10 cellular contexts compared by ENCODE assay signal in genomic region chr2:179272406-179273192, GRCh38. TPM values are rescaled to one million over a fixed set of nuclear protein-coding genes. Genes with fewer than 3 reads are reported as not detected.
DNase-seq lines count a peak whose midpoint lies in the region; ATAC-seq, FAIRE-seq and TF ChIP-seq lines count a peak whose summit lies in the region.
"Had no signal": no experiment of that assay in that cellular context is flagged by ENCODE, and none has a peak within 500 bp of the region (broad histone marks: within the 10 kb centered on the region; RNA-seq: fewer than 3 reads in every experiment).

No MANE protein-coding gene starts in this region.

- H2AFZ ChIP-seq in endothelial cell of umbilical vein (ENCODE audit: low read depth, low read length) = peak overlapping the region; percentile 87

- no peak overlapping the region for H3K4me3 ChIP-seq in endothelial cell of umbilical vein (replicated peaks in 1 of 3; ENCODE audit: insufficient read depth in 1 of 3, low read depth in 1 of 3, low read length in 3 of 3)

- POLR2A ChIA-PET in endothelial cell of umbilical vein (lab: Charles Lee) = no interaction called here

- FAIRE-seq in endothelial cell of umbilical vein (lab: Jason Lieb, UNC) = peak; percentile 84
- FAIRE-seq: D721Med had no signal

- no peaks in the 10 kb centered on the region for H3K79me2 ChIP-seq in endothelial cell of umbilical vein (ENCODE audit: control insufficient read depth, insufficient read depth, low read length)

- no peaks in the 10 kb centered on the region for H3K36me3 Mint-ChIP-seq in activated T-cell treated with anti-CD3 and anti-CD28 coated beads, Interleukin-2, amount 50 U/mL, for 24 hours (ENCODE audit: low read depth)
- H3K36me3 Mint-ChIP-seq in endothelial cell (ENCODE audit: low read depth, unreplicated experiment) = no peaks in the 10 kb centered on the region

- H3K27me3 ChIP-seq in endothelial cell of umbilical vein (ENCODE audit: control insufficient read depth in 2 of 2, insufficient read depth in 2 of 2, low read length in 2 of 2) = no peaks in the 10 kb centered on the region

- H3K4me1 ChIP-seq in endothelial cell of umbilical vein (ENCODE audit: control insufficient read depth, extremely low read depth, insufficient read depth, low read length) = peaks cover 20% of the 10 kb centered on the region

- H3K27ac ChIP-seq in endothelial cell of umbilical vein (ENCODE audit: insufficient read depth, low read depth, low read length) = peak overlapping the region; percentile 43

- DNase-seq in AG08395 (ENCODE audit: low spot score) = peak; percentile 46
- DNase-seq in NCI-H2029 treated with DMSO at 0.1 percent for 48 hours (lab: John Stamatoyannopoulos, UW) = peak; percentile 94
- DNase-seq in endothelial cell of umbilical vein (ENCODE audit: low read depth, low spot score) = peak; percentile 75
- DNase-seq in myocyte (ENCODE audit: low read depth) = peak; percentile 79
- no peak for DNase-seq in stimulated activated CD4-positive, alpha-beta T cell treated with anti-CD3 and anti-CD28 coated beads, Interleukin-1b, Interleukin-23, amount 100 ng/mL, for 48 hours
- no peak for DNase-seq in activated T-cell treated with anti-CD3 and anti-CD28 coated beads, Interleukin-2, amount 50 U/mL, for 24 hours
- no peak for DNase-seq in endothelial cell (ENCODE audit: low spot score)
- DNase-seq: SHP77 treated with DMSO at 0.1 percent for 48 hours had no signal

- H3K4me2 ChIP-seq in endothelial cell of umbilical vein (ENCODE audit: insufficient read depth, low read length) = peak overlapping the region; percentile 53

- H3K9me3 Mint-ChIP-seq in activated T-cell treated with anti-CD3 and anti-CD28 coated beads, Interleukin-2, amount 50 U/mL, for 24 hours = no peaks in the 10 kb centered on the region
- H3K9me3 Mint-ChIP-seq in endothelial cell (ENCODE audit: unreplicated experiment) = no peaks in the 10 kb centered on the region

- BruUV-seq in endothelial cell of umbilical vein (replicated peaks; lab: Mats Ljungman, UMichigan) = no TSS peak

- H3K36me3 ChIP-seq in endothelial cell of umbilical vein (ENCODE audit: control insufficient read depth in 2 of 2, extremely low read depth in 1 of 2, insufficient read depth in 2 of 2, low read length in 2 of 2) = no peaks in the 10 kb centered on the region

- no peak overlapping the region for H3K27ac Mint-ChIP-seq in activated T-cell treated with anti-CD3 and anti-CD28 coated beads, Interleukin-2, amount 50 U/mL, for 24 hours
- no peak overlapping the region for H3K27ac Mint-ChIP-seq in endothelial cell (ENCODE audit: unreplicated experiment)

- TF ChIP-seq POLR2A in endothelial cell of umbilical vein (IDR thresholded peaks at IDR 0.05; ENCODE audit: low read depth, low read length) = no peak

- no peak overlapping the region for H3K9ac ChIP-seq in endothelial cell of umbilical vein (replicated peaks; ENCODE audit: extremely low read depth, insufficient read depth, low read length)

- H4K20me1 ChIP-seq in endothelial cell of umbilical vein (replicated peaks; ENCODE audit: control insufficient read depth, extremely low read depth, insufficient read depth, low read length) = no peaks in the 10 kb centered on the region

- ATAC-seq in GM18520 (IDR thresholded peaks at IDR 0.05; ENCODE audit: unreplicated experiment) = no peak

- H3K4me1 Mint-ChIP-seq in activated T-cell treated with anti-CD3 and anti-CD28 coated beads, Interleukin-2, amount 50 U/mL, for 24 hours (ENCODE audit: low read depth) = peaks cover 7% of the 10 kb centered on the region
- H3K4me1 Mint-ChIP-seq in endothelial cell (ENCODE audit: unreplicated experiment) = peaks cover 7% of the 10 kb centered on the region

- H3K4me3 Mint-ChIP-seq in activated T-cell treated with anti-CD3 and anti-CD28 coated beads, Interleukin-2, amount 50 U/mL, for 24 hours = no peak overlapping the region
- no peak overlapping the region for H3K4me3 Mint-ChIP-seq in endothelial cell (ENCODE audit: unreplicated experiment)

- H3K9me3 ChIP-seq in endothelial cell of umbilical vein (replicated peaks; ENCODE audit: control insufficient read depth, insufficient read depth, low read length) = no peaks in the 10 kb centered on the region

- no peak for TF ChIP-seq CTCF in endothelial cell of umbilical vein (IDR thresholded peaks at IDR 0.05; ENCODE audit: extremely low read depth in 1 of 2, insufficient read depth in 1 of 2, low read depth in 1 of 2, low read length in 2 of 2)
- TF ChIP-seq CTCF in endothelial cell (IDR thresholded peaks at IDR 0.05; ENCODE audit: unreplicated experiment) = no peak

- no peaks in the 10 kb centered on the region for H3K9me1 ChIP-seq in endothelial cell of umbilical vein (replicated peaks; ENCODE audit: control insufficient read depth, extremely low read depth, insufficient read depth, low read length)

- dilution Hi-C loops in endothelial cell of umbilical vein (cut with MboI; ENCODE audit: extremely low pct_ligation_motif_present, low sequenced_read_pairs) = no loop called here

- intact Hi-C loops in endothelial cell of umbilical vein (cut with micrococcal nuclease) = loop anchor here (5.0 kb wide), 1 partner anchor 445 kb away; no protein-coding TSS in a partner anchor

- peaks cover 4% of the 10 kb centered on the region for H3K27me3 Mint-ChIP-seq in activated T-cell treated with anti-CD3 and anti-CD28 coated beads, Interleukin-2, amount 50 U/mL, for 24 hours
- peaks cover 2% of the 10 kb centered on the region for H3K27me3 Mint-ChIP-seq in endothelial cell (ENCODE audit: unreplicated experiment)

- CTCF ChIA-PET in endothelial cell of umbilical vein (lab: Charles Lee) = interaction anchor here (0.8 to 1.4 kb wide), 5 partner anchors 23 to 166 kb away, joined by 3 to 4 read pairs (median 3); no protein-coding TSS in a partner anchor

TF ChIP-seq in endothelial cell of umbilical vein, 7 proteins besides CTCF, POLR2A, EP300 and RAD21:
- TF ChIP-seq GATA2 (IDR thresholded peaks at IDR 0.05; ENCODE audit: insufficient read depth, insufficient read length, low read depth, low read length) (peak; percentile 53), JUN (IDR thresholded peaks at IDR 0.05; ENCODE audit: borderline replicate concordance, insufficient read depth, insufficient read length, low read depth) (no peak), MAX (IDR thresholded peaks at IDR 0.05; ENCODE audit: insufficient read depth, insufficient read length) (no peak), MYC (IDR thresholded peaks at IDR 0.05; ENCODE audit: low read depth, low read length) (no peak), POLR2AphosphoS5 (IDR thresholded peaks at IDR 0.05; ENCODE audit: insufficient read depth, low read depth, low read length) (peak; percentile 27), EZH2 (IDR thresholded peaks at IDR 0.05; ENCODE audit: borderline replicate concordance, low read depth, low read length, severe bottlenecking) (no peak), FOS (IDR thresholded peaks at IDR 0.05; ENCODE audit: borderline replicate concordance, insufficient read depth, low read length) (no peak)
TF ChIP-seq in endothelial cell of umbilical vein: peak in this region for 2.

RNA-seq across cellular contexts. Expression of gene SESTD1, which starts 8.0 kb away (rescaled TPM):
- total RNA-seq in endothelial cell of umbilical vein (72.4 and 79.9 TPM in 2 replicates), myocyte (5.4 and 6.2 TPM in 2 replicates), endothelial cell (ENCODE audit: unreplicated experiment) (92.4 TPM)
- 7.9 and 9.8 TPM in 2 replicates for polyA plus RNA-seq in endothelial cell of umbilical vein
- polyA plus RNA-seq in endothelial cell of umbilical vein (2011; cell fraction: cytosol; rRNA removed) = 19.7 and 22.6 TPM in 2 replicates
- 34.9 and 37.8 TPM in 2 replicates for polyA plus RNA-seq in endothelial cell of umbilical vein (2011; cell fraction: nucleus; rRNA removed)
- polyA plus RNA-seq in endothelial cell of umbilical vein (2012) = 58.4 and 92.7 TPM in 2 replicates
- polyA minus RNA-seq in endothelial cell of umbilical vein = 43.9 and 51.8 TPM in 2 replicates
- 5.8 TPM for polyA minus RNA-seq in endothelial cell of umbilical vein (2011; cell fraction: cytosol; rRNA and poly(A)+ RNA removed)
- polyA minus RNA-seq in endothelial cell of umbilical vein (2011; cell fraction: nucleus; rRNA and poly(A)+ RNA removed) = 60.9 and 82.0 TPM in 2 replicates
- polyA plus RNA-seq in myocyte (2012) = 13.1 TPM

Comparison
In these comparisons a context has a peak if more than half of its experiments do, and no peak if none do; other contexts are left out.
1. DNase-seq: peak in AG08395 (single experiment), NCI-H2029 treated with DMSO at 0.1 percent for 48 hours (single experiment), endothelial cell of umbilical vein (single experiment) and myocyte (single experiment); none in stimulated activated CD4-positive, alpha-beta T cell treated with anti-CD3 and anti-CD28 coated beads, Interleukin-1b, Interleukin-23, amount 100 ng/mL, for 48 hours (single experiment), activated T-cell treated with anti-CD3 and anti-CD28 coated beads, Interleukin-2, amount 50 U/mL, for 24 hours (single experiment) and endothelial cell (single experiment).
2. RNA of gene SESTD1, which starts 8.0 kb away (total RNA-seq): 92.4 TPM in endothelial cell (single experiment) and 72.4 to 79.9 TPM in endothelial cell of umbilical vein; 5.4 to 6.2 TPM in myocyte; every median in the first group is over 10 times any median in the second.